In the genomic region with DNA sequence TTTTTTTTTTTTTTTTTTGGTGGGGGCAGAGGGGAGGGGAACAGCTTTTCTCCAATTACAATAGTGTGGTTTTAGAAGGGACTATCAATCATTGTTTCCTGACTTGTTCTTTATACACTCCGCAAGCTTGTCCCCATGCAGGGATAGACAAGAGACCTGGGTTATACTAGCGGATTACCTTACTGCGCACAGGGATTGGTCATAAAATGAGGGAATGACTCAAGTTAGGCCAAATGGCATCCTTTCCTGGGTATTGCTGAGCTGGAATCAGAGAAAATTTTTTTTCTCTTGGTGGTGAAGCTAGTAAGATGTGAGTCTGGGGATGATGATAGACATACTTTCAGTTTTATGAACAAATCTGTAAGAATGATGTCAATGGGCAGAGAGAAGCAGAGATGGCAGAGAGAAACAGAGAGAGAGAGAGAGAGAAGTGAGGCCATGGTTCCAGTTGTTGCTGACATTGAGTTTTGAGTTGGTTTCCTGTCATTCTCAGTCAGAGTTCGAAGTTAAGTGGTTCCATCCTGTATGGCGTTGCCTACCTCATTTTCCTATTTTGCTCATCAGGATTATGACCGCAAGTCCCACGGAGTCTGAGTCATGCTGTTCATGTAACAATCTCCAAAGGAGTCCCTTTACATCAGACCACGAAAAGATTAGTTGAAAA, we compare ENCODE assay signal across 12 cellular contexts. TPM values are rescaled to one million over a fixed set of nuclear protein-coding genes. Genes with fewer than 3 reads are reported as not detected.
A peak's percentile ranks its signal among the peaks of the same experiment; 100 is the strongest.
DNase-seq lines count a peak whose midpoint lies in the region; ATAC-seq and TF ChIP-seq lines count a peak whose summit lies in the region.
"Had no signal": no experiment of that assay in that cellular context is flagged by ENCODE, and none has a peak within 500 bp of the region (broad histone marks: within the 10 kb centered on the region; RNA-seq: fewer than 3 reads in every experiment).

No MANE protein-coding gene starts in this region.

- ATAC-seq in right lobe of liver: no peak

- H3K4me3 ChIP-seq in astrocyte of the spinal cord (ENCODE audit: low read depth, low read length) (no peak overlapping the region), right lobe of liver (no peak overlapping the region), MG63 (no peak overlapping the region)
- H3K4me3 ChIP-seq: suprapubic skin had no signal

- in situ Hi-C loops in astrocyte of the spinal cord (cut with HindIII; ENCODE audit: low sequenced_read_pairs): no loop called here

- no peak overlapping the region for H3K27ac ChIP-seq in right lobe of liver
- H3K27ac ChIP-seq: suprapubic skin had no signal

- TF ChIP-seq POLR2A in right lobe of liver (IDR thresholded peaks at IDR 0.05): no peak

- no peaks in the 10 kb centered on the region for H3K9me3 ChIP-seq in right lobe of liver
- peaks cover 6% of the 10 kb centered on the region; the same call in 1 of the 2 replicates for H3K9me3 ChIP-seq in MG63
- H3K9me3 ChIP-seq: suprapubic skin had no signal

- H3K36me3 ChIP-seq in right lobe of liver (no peaks in the 10 kb centered on the region), MG63 (no peaks in the 10 kb centered on the region)
- H3K36me3 ChIP-seq: suprapubic skin had no signal

- intact Hi-C loops in right lobe of liver (cut with DNase I): no loop called here

- WGBS in right lobe of liver (ENCODE audit: insufficient coverage, low coverage, low lambda C conversion rate, missing lambda C conversion rate): 51% methylated on average over 8 of the region's 8 CpGs

- H3K4me1 ChIP-seq in right lobe of liver: no peaks in the 10 kb centered on the region
- H3K4me1 ChIP-seq: suprapubic skin had no signal

- TF ChIP-seq CTCF in astrocyte of the spinal cord (IDR thresholded peaks at IDR 0.05; ENCODE audit: low read depth, low read length) (no peak), right lobe of liver (IDR thresholded peaks at IDR 0.05) (no peak)

- DNase-seq in activated CD4-positive, alpha-beta T cell treated with anti-CD3 and anti-CD28 coated beads, Interleukin-2, amount 50 U/mL, for 48 hours: peak; percentile 14 to 25
- DNase-seq in activated CD4-positive, alpha-beta T cell treated with anti-CD3 and anti-CD28 coated beads, Interleukin-2, amount 50 U/mL, for 4 hours: no peak
- DNase-seq in M059J (ENCODE audit: low read depth): peak; percentile 81
- DNase-seq in astrocyte of the spinal cord (ENCODE audit: low read depth, low spot score): peak; percentile 72
- peak; percentile 2 to 12 for DNase-seq in stimulated activated CD8-positive, alpha-beta memory T cell treated with anti-CD3 and anti-CD28 coated beads, Interleukin-15, amount 100 ng/mL, for 48 hours (ENCODE audit: low read depth in 2 of 2)
- no peak for DNase-seq in Kasumi-1 (lab: John Stamatoyannopoulos, UW)
- DNase-seq in right lobe of liver: no peak
- no peak for DNase-seq in MG63
- DNase-seq: activated CD8-positive, alpha-beta memory T cell treated with anti-CD3 and anti-CD28 coated beads, Interleukin-2, amount 50 U/mL, for 48 hours; anterior cingulate cortex; foreskin fibroblast had no signal

- H3K27me3 ChIP-seq in right lobe of liver (no peaks in the 10 kb centered on the region), MG63 (no peaks in the 10 kb centered on the region)
- H3K27me3 ChIP-seq: suprapubic skin had no signal

RNA-seq across cellular contexts. Expression of a gene that starts 59.1 kb away (rescaled TPM):
- total RNA-seq in M059J (2014; rRNA removed; shearing (Covaris generic)): 0.15 and 0.71 TPM in 2 replicates
- under 1 TPM in 1 of 6 experiments, not detected in 5; 0.06 TPM for total RNA-seq in right lobe of liver
- total RNA-seq in MG63 (2014; rRNA removed; shearing (Covaris generic); ENCODE audit: low replicate concordance): 0.32 TPM in 1 of 2 replicates, not detected in the other

Comparison
In these comparisons a context has a peak if more than half of its experiments do, and no peak if none do; other contexts are left out.
1. DNase-seq: peak in activated CD4-positive, alpha-beta T cell treated with anti-CD3 and anti-CD28 coated beads, Interleukin-2, amount 50 U/mL, for 48 hours (2 of 2), M059J (single experiment), astrocyte of the spinal cord (single experiment) and stimulated activated CD8-positive, alpha-beta memory T cell treated with anti-CD3 and anti-CD28 coated beads, Interleukin-15, amount 100 ng/mL, for 48 hours (2 of 2); none in activated CD4-positive, alpha-beta T cell treated with anti-CD3 and anti-CD28 coated beads, Interleukin-2, amount 50 U/mL, for 4 hours (0 of 2), Kasumi-1 (0 of 2), right lobe of liver (0 of 3) and MG63 (single experiment).